Comparison of ENCODE assay signal across 8 cellular contexts in the genomic region with DNA sequence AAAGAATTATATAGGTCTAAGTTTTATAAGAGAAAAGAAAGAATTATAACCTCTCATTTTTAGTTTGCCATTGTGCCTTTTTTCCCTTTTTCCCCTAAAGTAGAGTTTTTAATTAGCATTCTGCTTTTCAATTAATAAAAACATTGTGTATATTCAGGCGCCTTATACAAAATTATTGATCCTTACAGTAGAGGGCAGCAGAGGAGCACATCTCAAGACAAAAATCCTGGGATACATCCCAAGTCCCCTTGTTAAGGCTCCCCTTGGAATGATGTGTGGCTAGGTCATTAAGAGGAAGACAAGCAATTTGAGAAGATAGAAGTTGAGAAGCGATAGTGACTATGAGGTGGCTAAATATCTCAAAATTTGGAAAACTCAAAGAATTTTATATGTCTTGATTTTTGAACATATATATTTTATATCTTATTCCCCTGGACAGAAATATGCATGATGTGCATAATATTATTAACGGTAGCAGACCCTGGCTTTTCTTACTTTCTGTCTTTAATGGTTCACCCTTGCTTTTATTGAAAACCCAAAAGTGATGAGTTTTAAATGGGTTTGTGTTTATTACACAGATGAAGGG. TPM values are rescaled to one million over a fixed set of nuclear protein-coding genes. Genes with fewer than 3 reads are reported as not detected.
DNase-seq lines count a peak whose midpoint lies in the region; ATAC-seq and TF ChIP-seq lines count a peak whose summit lies in the region.

No MANE protein-coding gene starts in this region.

- H3K4me3 ChIP-seq in right lobe of liver, result no peak overlapping the region
- no peak overlapping the region for H3K4me3 ChIP-seq in effector memory CD4-positive, alpha-beta T cell (ENCODE audit: insufficient read depth, low read depth, low read length, poor library complexity, severe bottlenecking)

- intact Hi-C loops in right lobe of liver (cut with DNase I), result no loop called here

- DNase-seq in DMS 273 treated with DMSO at 0.1 percent for 48 hours (lab: John Stamatoyannopoulos, UW) (peak; percentile 21), LHCN-M2 (ENCODE audit: low read depth) (peak; percentile 31), right lobe of liver (no peak), substantia nigra (lab: John Stamatoyannopoulos, UW) (no peak)
- DNase-seq in stimulated activated CD4-positive, alpha-beta T cell treated with anti-CD3 and anti-CD28 coated beads, Interleukin-1b, Interleukin-23, amount 100 ng/mL, for 48 hours, result no peak
- no peak for DNase-seq in effector memory CD4-positive, alpha-beta T cell
- DNase-seq in effector CD8-positive, alpha-beta T cell (lab: John Stamatoyannopoulos, UW), result no peak

- peak; percentile 87 for TF ChIP-seq CTCF in VCaP (conservative IDR thresholded peaks at IDR 0.05)
- TF ChIP-seq CTCF in right lobe of liver (IDR thresholded peaks at IDR 0.05), result peak; percentile 28 to 49 (median 40)

- TF ChIP-seq POLR2A in right lobe of liver (IDR thresholded peaks at IDR 0.05), result no peak

- no peaks in the 10 kb centered on the region for H3K9me3 ChIP-seq in right lobe of liver
- no peaks in the 10 kb centered on the region for H3K9me3 ChIP-seq in effector memory CD4-positive, alpha-beta T cell (ENCODE audit: control insufficient read depth, low read length)

- no peaks in the 10 kb centered on the region for H3K36me3 ChIP-seq in right lobe of liver
- H3K36me3 ChIP-seq in effector memory CD4-positive, alpha-beta T cell (ENCODE audit: control insufficient read depth, insufficient read depth, low read length), result no peaks in the 10 kb centered on the region

- ATAC-seq in right lobe of liver, result peak in 1 of 4 donors; percentile 25

- 42% methylated on average over 3 of the region's 3 CpGs for WGBS in right lobe of liver (ENCODE audit: insufficient coverage, low coverage, low lambda C conversion rate, missing lambda C conversion rate)

- H3K27ac ChIP-seq in VCaP, result no peak overlapping the region
- no peak overlapping the region for H3K27ac ChIP-seq in right lobe of liver
- H3K27ac ChIP-seq in substantia nigra (ENCODE audit: low read depth, low read length, poor library complexity, severe bottlenecking), result no peak overlapping the region
- H3K27ac ChIP-seq in effector memory CD4-positive, alpha-beta T cell (ENCODE audit: insufficient read depth, low read length, poor library complexity, severe bottlenecking), result no peak overlapping the region

- no peaks in the 10 kb centered on the region for H3K27me3 ChIP-seq in right lobe of liver
- no peaks in the 10 kb centered on the region for H3K27me3 ChIP-seq in effector memory CD4-positive, alpha-beta T cell (replicated peaks; ENCODE audit: control insufficient read depth, insufficient read depth, low read length, poor library complexity, severe bottlenecking)

- H3K4me1 ChIP-seq in right lobe of liver, result no peaks in the 10 kb centered on the region
- H3K4me1 ChIP-seq in effector memory CD4-positive, alpha-beta T cell (ENCODE audit: control insufficient read depth, insufficient read depth, low read length, poor library complexity, severe bottlenecking), result no peaks in the 10 kb centered on the region

RNA-seq across cellular contexts. Expression of gene TPK1, which starts 19.1 kb away (rescaled TPM):
- total RNA-seq in LHCN-M2 (2014; rRNA removed) (1.5 and 2.3 TPM in 2 replicates), right lobe of liver (1 to 10 TPM; 3.1 to 6.7 (median 4.3) TPM)
- polyA plus RNA-seq in LHCN-M2 (2012), result 2.3 TPM

Comparison
In these comparisons a context has a peak if more than half of its experiments do, and no peak if none do; other contexts are left out.
1. DNase-seq: peak in DMS 273 treated with DMSO at 0.1 percent for 48 hours (single experiment) and LHCN-M2 (single experiment); none in right lobe of liver (0 of 3), stimulated activated CD4-positive, alpha-beta T cell treated with anti-CD3 and anti-CD28 coated beads, Interleukin-1b, Interleukin-23, amount 100 ng/mL, for 48 hours (single experiment), substantia nigra (0 of 49), effector memory CD4-positive, alpha-beta T cell (0 of 3) and effector CD8-positive, alpha-beta T cell (single experiment).